In the genomic region with DNA sequence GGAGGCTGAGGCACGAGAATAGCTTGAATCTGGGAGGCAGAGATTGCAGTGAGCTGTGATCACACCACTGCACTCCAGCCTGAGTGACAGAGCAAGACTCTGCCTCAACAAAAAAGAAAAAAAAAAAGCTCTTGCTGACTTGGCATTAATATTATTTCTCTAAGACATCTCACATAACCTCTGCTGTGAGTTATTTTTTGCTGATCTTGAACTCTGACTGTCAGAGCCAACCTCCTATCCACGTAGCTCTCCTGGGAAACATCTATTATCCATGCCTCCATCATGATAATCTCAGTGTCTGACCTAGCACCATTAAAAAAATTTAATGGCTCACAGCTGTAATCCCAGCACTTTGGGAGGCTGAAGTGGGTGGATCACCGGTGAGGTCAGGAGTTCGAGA, we compare ENCODE assay signal across 28 cellular contexts.
"Had no signal": no experiment of that assay in that cellular context is flagged by ENCODE, and none has a peak within 500 bp of the region (broad histone marks: within the 10 kb centered on the region; RNA-seq: fewer than 3 reads in every experiment).

No MANE protein-coding gene starts in this region.

- H3K4me3 ChIP-seq: SJSA1 had no signal

- H3K36me3 Mint-ChIP-seq: activated naive CD8-positive, alpha-beta T cell; brain had no signal

- H3K36me3 ChIP-seq: SJSA1 had no signal

- ATAC-seq: activated CD8-positive, alpha-beta T cell treated with anti-CD3 and anti-CD28 coated beads for 36 hours; activated naive CD8-positive, alpha-beta T cell treated with anti-CD3 and anti-CD28 coated beads, Interleukin-2, amount 50 U/mL, for 24 hours; Panc1 had no signal

- H3K9me3 Mint-ChIP-seq: activated CD4-positive, alpha-beta T cell treated with anti-CD3 and anti-CD28 coated beads, Interleukin-2, amount 10 ng/mL, durations not matched to agents 24 days and 14 days; activated CD8-positive, alpha-beta T cell treated with anti-CD3 and anti-CD28 coated beads for 36 hours; activated naive CD8-positive, alpha-beta T cell treated with anti-CD3 and anti-CD28 coated beads, Interleukin-2, amount 50 U/mL, for 24 hours; activated T-cell treated with anti-CD3 and anti-CD28 coated beads, Interleukin-2, amount 50 U/mL, for 24 hours; activated T-helper 2 cell treated with anti-CD3 and anti-CD28 coated beads, Interferon-gamma antibody, Interleukin-2, Interleukin-4, amounts not matched to agents 10 μg/mL and 5 μg/mL and 100 μg/mL, durations not matched to agents 14 hours and 24 hours and 36 hours; T-helper 1 cell treated with Interleukin-12 subunit alpha and Interleukin-12 subunit beta and Interleukin-4 antibody, amounts not matched to agents 30 μg/mL and 1 μg/mL, for 36 hours; T-helper 2 cell treated with Interferon-gamma antibody and Interleukin-4, amounts not matched to agents 5 μg/mL and 100 μg/mL, for 36 hours had no signal

- H3K4me3 Mint-ChIP-seq: activated CD4-positive, alpha-beta T cell treated with anti-CD3 and anti-CD28 coated beads, Interleukin-2, amount 10 ng/mL, durations not matched to agents 24 days and 14 days; activated CD8-positive, alpha-beta T cell treated with anti-CD3 and anti-CD28 coated beads for 36 hours; activated naive CD8-positive, alpha-beta T cell; activated naive CD8-positive, alpha-beta T cell treated with anti-CD3 and anti-CD28 coated beads, Interleukin-2, amount 50 U/mL, for 24 hours; activated T-cell treated with anti-CD3 and anti-CD28 coated beads, Interleukin-2, amount 50 U/mL, for 24 hours; brain; T-helper 1 cell treated with Interleukin-12 subunit alpha and Interleukin-12 subunit beta and Interleukin-4 antibody, amounts not matched to agents 30 μg/mL and 1 μg/mL, for 36 hours; T-helper 2 cell treated with Interferon-gamma antibody and Interleukin-4, amounts not matched to agents 5 μg/mL and 100 μg/mL, for 36 hours had no signal

- FAIRE-seq: bronchial epithelial cell, TTC549 had no signal

- H3K4me1 ChIP-seq: SJSA1 had no signal

- DNase-seq: activated CD4-positive, alpha-beta T cell treated with anti-CD3 and anti-CD28 coated beads, Interleukin-2, amount 10 ng/mL, durations not matched to agents 24 days and 14 days; activated CD4-positive, alpha-beta T cell treated with anti-CD3 and anti-CD28 coated beads, Interleukin-2, amount 50 U/mL, for 4 hours; activated CD8-positive, alpha-beta T cell treated with anti-CD3 and anti-CD28 coated beads for 36 hours; activated gamma-delta T cell; activated naive CD4-positive, alpha-beta T cell treated with Interleukin-2 at 50 U/mL for 16 hours; activated naive CD8-positive, alpha-beta T cell treated with anti-CD3 and anti-CD28 coated beads, Interleukin-2, amount 50 U/mL, for 24 hours; activated T-cell treated with anti-CD3 and anti-CD28 coated beads, Interleukin-2, amount 50 U/mL, for 24 hours; anterior cingulate cortex; caudate nucleus; cerebellar nuclear complex; Karpas-422; NCI-H1105; NCI-H1436; NCI-H1694; NCI-H2029; NCI-H345; NCI-H524 treated with DMSO at 0.1 percent for 48 hours; SHP77 treated with DMSO at 0.1 percent for 48 hours; SK-N-SH had no signal

- H3K27me3 ChIP-seq: SJSA1 had no signal

- H3K27me3 Mint-ChIP-seq: activated CD8-positive, alpha-beta T cell treated with anti-CD3 and anti-CD28 coated beads for 36 hours; activated naive CD8-positive, alpha-beta T cell; activated naive CD8-positive, alpha-beta T cell treated with anti-CD3 and anti-CD28 coated beads, Interleukin-2, amount 50 U/mL, for 24 hours; activated T-cell treated with anti-CD3 and anti-CD28 coated beads, Interleukin-2, amount 50 U/mL, for 24 hours had no signal

- H3K9me3 ChIP-seq: SJSA1, SK-N-SH had no signal

- H3K27ac Mint-ChIP-seq: activated CD4-positive, alpha-beta T cell treated with anti-CD3 and anti-CD28 coated beads, Interleukin-2, amount 10 ng/mL, durations not matched to agents 24 days and 14 days; activated CD8-positive, alpha-beta T cell treated with anti-CD3 and anti-CD28 coated beads for 36 hours; activated naive CD8-positive, alpha-beta T cell; activated naive CD8-positive, alpha-beta T cell treated with anti-CD3 and anti-CD28 coated beads, Interleukin-2, amount 50 U/mL, for 24 hours; activated T-cell treated with anti-CD3 and anti-CD28 coated beads, Interleukin-2, amount 50 U/mL, for 24 hours; activated T-helper 2 cell treated with anti-CD3 and anti-CD28 coated beads, Interferon-gamma antibody, Interleukin-2, Interleukin-4, amounts not matched to agents 10 μg/mL and 5 μg/mL and 100 μg/mL, durations not matched to agents 14 hours and 24 hours and 36 hours; brain; T-helper 1 cell treated with Interleukin-12 subunit alpha and Interleukin-12 subunit beta and Interleukin-4 antibody, amounts not matched to agents 30 μg/mL and 1 μg/mL, for 36 hours; T-helper 2 cell treated with Interferon-gamma antibody and Interleukin-4, amounts not matched to agents 5 μg/mL and 100 μg/mL, for 36 hours had no signal

- H3K27ac ChIP-seq: SJSA1 had no signal

- H3K4me1 Mint-ChIP-seq: brain had no signal

- H3K4me2 ChIP-seq: SK-N-SH had no signal
